Comparison of ENCODE assay signal across 8 cellular contexts in the genomic region with DNA sequence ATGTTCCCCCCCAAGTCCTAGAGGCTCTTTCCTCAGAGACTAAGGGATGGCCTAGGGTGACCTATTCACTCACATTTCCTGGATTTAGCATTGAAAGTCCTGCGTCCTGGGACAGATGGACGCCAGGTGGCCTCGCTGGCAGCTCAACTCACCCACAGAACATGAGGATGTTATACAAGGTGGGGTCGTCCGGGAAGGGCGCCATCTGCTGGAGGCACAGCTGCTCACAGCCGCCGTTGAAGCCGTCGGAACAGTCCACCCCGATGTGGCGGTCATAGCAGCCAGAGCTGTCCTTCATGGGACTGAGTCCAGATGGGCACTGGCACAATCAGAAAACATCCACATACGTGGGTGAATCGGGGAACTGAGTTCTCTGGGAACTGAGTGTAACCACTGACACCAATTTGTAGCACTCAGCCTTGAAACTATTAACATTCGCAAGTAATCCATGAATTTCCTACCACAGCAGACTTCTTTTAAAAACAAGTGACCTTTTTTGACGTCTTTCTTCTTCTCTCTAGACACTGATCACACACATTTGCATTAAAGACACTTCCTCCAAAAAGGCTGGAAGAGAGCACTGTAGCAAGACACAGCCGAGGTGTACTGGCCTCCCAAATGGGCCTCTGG.
DNase-seq lines count a peak whose midpoint lies in the region; ATAC-seq and TF ChIP-seq lines count a peak whose summit lies in the region.

No MANE protein-coding gene starts in this region.

- intact Hi-C loops in MCF 10A (cut with micrococcal nuclease) (loop anchor here (1.0 kb wide), 3 partner anchors 52 to 997 kb away; no protein-coding TSS in a partner anchor), right lobe of liver (cut with DNase I) (no loop called here)

- H3K27ac Mint-ChIP-seq in MCF 10A (ENCODE audit: low read depth, unreplicated experiment), result no peak overlapping the region

- no peak overlapping the region for H3K4me3 Mint-ChIP-seq in MCF 10A (ENCODE audit: unreplicated experiment)

- peak; percentile 77 for TF ChIP-seq CTCF in MCF 10A (IDR thresholded peaks at IDR 0.05; ENCODE audit: unreplicated experiment)
- peak; percentile 56 to 79 (median 76) for TF ChIP-seq CTCF in right lobe of liver (IDR thresholded peaks at IDR 0.05)

- DNase-seq in NCI-H146 (lab: John Stamatoyannopoulos, UW) (peak; percentile 15), NCI-H146 treated with DMSO at 0.1 percent for 48 hours (lab: John Stamatoyannopoulos, UW; ENCODE audit: unreplicated experiment) (no peak), NCI-H1694 (lab: John Stamatoyannopoulos, UW) (peak; percentile 33), MCF 10A (ENCODE audit: unreplicated experiment) (peak; percentile 65), right lobe of liver (peak; percentile 70 to 81 (median 80)), DMS153 (lab: John Stamatoyannopoulos, UW) (no peak), DMS79 treated with DMSO at 0.1 percent for 48 hours (lab: John Stamatoyannopoulos, UW) (no peak)

- CTCF ChIA-PET in MCF 10A (lab: Yijun Ruan, JAX), result interaction anchor here (0.5 to 1.6 kb wide), 6 partner anchors 53 to 997 kb away, joined by 3 to 5 read pairs (median 4); no protein-coding TSS in a partner anchor

- H3K27me3 ChIP-seq in right lobe of liver, result no peaks in the 10 kb centered on the region

- WGBS in right lobe of liver (ENCODE audit: insufficient coverage, low coverage, low lambda C conversion rate, missing lambda C conversion rate), result 22% methylated on average over 16 of the region's 17 CpGs

- ATAC-seq in GM21723 (IDR thresholded peaks at IDR 0.05; ENCODE audit: unreplicated experiment) (peak; percentile 85), right lobe of liver (peak; percentile 93 to 99 (median 96))

- no peaks in the 10 kb centered on the region for H3K9me3 ChIP-seq in right lobe of liver

- H3K36me3 Mint-ChIP-seq in MCF 10A (ENCODE audit: insufficient read depth, unreplicated experiment), result no peaks in the 10 kb centered on the region

- no peaks in the 10 kb centered on the region for H3K4me1 ChIP-seq in right lobe of liver

- no peak overlapping the region for H3K4me3 ChIP-seq in right lobe of liver

- H3K36me3 ChIP-seq in right lobe of liver, result no peaks in the 10 kb centered on the region

- no peaks in the 10 kb centered on the region for H3K9me3 Mint-ChIP-seq in MCF 10A (ENCODE audit: unreplicated experiment)

- H3K4me1 Mint-ChIP-seq in MCF 10A (ENCODE audit: insufficient read depth, unreplicated experiment), result no peaks in the 10 kb centered on the region

- TF ChIP-seq POLR2A in right lobe of liver (IDR thresholded peaks at IDR 0.05), result no peak

- H3K27me3 Mint-ChIP-seq in MCF 10A (ENCODE audit: insufficient read depth, unreplicated experiment), result no peaks in the 10 kb centered on the region

- no peak overlapping the region for H3K27ac ChIP-seq in right lobe of liver

- no TSS peak for BruUV-seq in MCF 10A (replicated peaks; lab: Mats Ljungman, UMichigan)

- POLR2A ChIA-PET in MCF 10A (lab: Yijun Ruan, JAX), result interaction anchor here (0.6 kb wide), 1 partner anchor 98 kb away, joined by 4 read pairs; no protein-coding TSS in a partner anchor

Comparison
In these comparisons a context has a peak if more than half of its experiments do, and no peak if none do; other contexts are left out.
1. DNase-seq: peak in NCI-H146 (single experiment), NCI-H1694 (single experiment), MCF 10A (single experiment) and right lobe of liver (3 of 3); none in NCI-H146 treated with DMSO at 0.1 percent for 48 hours (single experiment), DMS153 (single experiment) and DMS79 treated with DMSO at 0.1 percent for 48 hours (single experiment).